In genomic region chr3:46365737-46366524, GRCh38 we compare ENCODE assay signal across 30 cellular contexts. TPM values are rescaled to one million over a fixed set of nuclear protein-coding genes. Genes with fewer than 3 reads are reported as not detected.
"Had no signal": no experiment of that assay in that cellular context is flagged by ENCODE, and none has a peak within 500 bp of the region (broad histone marks: within the 10 kb centered on the region; RNA-seq: fewer than 3 reads in every experiment).

No MANE protein-coding gene starts in this region.

- H3K4me3 ChIP-seq: heart right ventricle, pancreas, prostate gland, stomach, thyroid gland, upper lobe of left lung had no signal

- H3K27ac ChIP-seq: brain microvascular endothelial cell, heart right ventricle, pancreas, prostate gland, stomach, thyroid gland, upper lobe of left lung, WERI-Rb-1 had no signal

- H3K9me3 Mint-ChIP-seq: activated naive CD4-positive, alpha-beta T cell treated with anti-CD3 and anti-CD28 coated beads for 36 hours; stimulated activated naive B cell treated with anti-CD40 and anti-IgM and Interleukin-4, amounts not matched to agents 10 μg/mL and 1 μg/mL and 100 μg/mL, for 72 hours had no signal

- H3K36me3 ChIP-seq: brain microvascular endothelial cell, heart right ventricle, pancreas, prostate gland, stomach, thyroid gland, upper lobe of left lung, WERI-Rb-1 had no signal

- H3K27ac Mint-ChIP-seq: activated CD4-positive, alpha-beta T cell treated with anti-CD3 and anti-CD28 coated beads, Interleukin-2, amount 10 ng/mL, durations not matched to agents 7 days and 5 days; activated naive CD4-positive, alpha-beta T cell treated with anti-CD3 and anti-CD28 coated beads for 36 hours; activated naive CD8-positive, alpha-beta T cell treated with anti-CD3 and anti-CD28 coated beads, Interleukin-2, amount 10 ng/mL, durations not matched to agents 7 days and 5 days; stimulated activated naive B cell treated with anti-CD40 and anti-IgM and Interleukin-4, amounts not matched to agents 10 μg/mL and 1 μg/mL and 100 μg/mL, for 72 hours had no signal

- DNase-seq: activated CD4-positive, alpha-beta T cell treated with anti-CD3 and anti-CD28 coated beads, Interleukin-2, amount 10 ng/mL, durations not matched to agents 7 days and 5 days; activated CD4-positive, CD25-positive, alpha-beta regulatory T cell treated with anti-CD3 and anti-CD28 coated beads, Interleukin-2, amount 50 U/mL, for 72 hours; activated effector memory CD4-positive, alpha-beta T cell treated with anti-CD3 and anti-CD28 coated beads, Interleukin-2, amount 50 U/mL, for 16 hours; activated naive CD4-positive, alpha-beta T cell treated with anti-CD3 and anti-CD28 coated beads for 36 hours; activated naive CD8-positive, alpha-beta T cell treated with anti-CD3 and anti-CD28 coated beads, Interleukin-2, amount 10 ng/mL, durations not matched to agents 7 days and 5 days; activated T-cell treated with anti-CD3 and anti-CD28 coated beads for 4 hours; brain microvascular endothelial cell; caudate nucleus; dermis blood vessel endothelial cell; effector memory CD4-positive, alpha-beta T cell; foreskin melanocyte; heart right ventricle; left cardiac atrium; left ventricle myocardium superior; pancreas; retina; small intestine; stimulated activated CD4-positive, alpha-beta T cell treated with anti-CD3 and anti-CD28 coated beads, Interleukin-4, amount 100 ng/mL, for 4 hours; stimulated activated CD8-positive, alpha-beta memory T cell treated with anti-CD3 and anti-CD28 coated beads, Interleukin-4, amount 100 ng/mL, for 48 hours; stimulated activated naive B cell treated with anti-CD40 and anti-IgM and Interleukin-4, amounts not matched to agents 10 μg/mL and 1 μg/mL and 100 μg/mL, for 72 hours; stomach; T1000; thyroid gland; upper lobe of left lung; WERI-Rb-1 had no signal

- H3K4me1 ChIP-seq: pancreas, prostate gland, thyroid gland had no signal

- H3K9me3 ChIP-seq: heart right ventricle, pancreas, prostate gland, stomach, thyroid gland, upper lobe of left lung had no signal

- H3K4me3 Mint-ChIP-seq: activated CD4-positive, alpha-beta T cell treated with anti-CD3 and anti-CD28 coated beads, Interleukin-2, amount 10 ng/mL, durations not matched to agents 7 days and 5 days; activated naive CD4-positive, alpha-beta T cell treated with anti-CD3 and anti-CD28 coated beads for 36 hours; activated naive CD8-positive, alpha-beta T cell treated with anti-CD3 and anti-CD28 coated beads, Interleukin-2, amount 10 ng/mL, durations not matched to agents 7 days and 5 days; stimulated activated naive B cell treated with anti-CD40 and anti-IgM and Interleukin-4, amounts not matched to agents 10 μg/mL and 1 μg/mL and 100 μg/mL, for 72 hours had no signal

- H3K27me3 ChIP-seq: pancreas, stomach, thyroid gland, upper lobe of left lung had no signal

- H3K27me3 Mint-ChIP-seq: activated naive CD8-positive, alpha-beta T cell treated with anti-CD3 and anti-CD28 coated beads, Interleukin-2, amount 10 ng/mL, durations not matched to agents 7 days and 5 days; stimulated activated naive B cell treated with anti-CD40 and anti-IgM and Interleukin-4, amounts not matched to agents 10 μg/mL and 1 μg/mL and 100 μg/mL, for 72 hours had no signal

- ATAC-seq: heart right ventricle; left cardiac atrium; left ventricle myocardium superior; pancreas; sciatic nerve; stimulated activated naive B cell treated with anti-CD40 and anti-IgM and Interleukin-4, amounts not matched to agents 10 μg/mL and 1 μg/mL and 100 μg/mL, for 72 hours had no signal

- H3K36me3 Mint-ChIP-seq: stimulated activated naive B cell treated with anti-CD40 and anti-IgM and Interleukin-4, amounts not matched to agents 10 μg/mL and 1 μg/mL and 100 μg/mL, for 72 hours had no signal

RNA-seq across cellular contexts. Expression of gene CCR5, which starts 4.8 kb away (rescaled TPM):
- total RNA-seq: activated naive CD4-positive, alpha-beta T cell treated with anti-CD3 and anti-CD28 coated beads for 36 hours; astrocyte; dermis blood vessel endothelial cell; glomerular endothelial cell; lung microvascular endothelial cell had no signal

RNA-seq across cellular contexts. Expression of gene CCR2, which starts 12.0 kb away (rescaled TPM):
- total RNA-seq: activated naive CD4-positive, alpha-beta T cell treated with anti-CD3 and anti-CD28 coated beads for 36 hours; astrocyte; dermis blood vessel endothelial cell; glomerular endothelial cell; lung microvascular endothelial cell had no signal

RNA-seq across cellular contexts. Expression of gene CCRL2, which starts 41.1 kb away (rescaled TPM):
- total RNA-seq: astrocyte had no signal
